In the genomic region with DNA sequence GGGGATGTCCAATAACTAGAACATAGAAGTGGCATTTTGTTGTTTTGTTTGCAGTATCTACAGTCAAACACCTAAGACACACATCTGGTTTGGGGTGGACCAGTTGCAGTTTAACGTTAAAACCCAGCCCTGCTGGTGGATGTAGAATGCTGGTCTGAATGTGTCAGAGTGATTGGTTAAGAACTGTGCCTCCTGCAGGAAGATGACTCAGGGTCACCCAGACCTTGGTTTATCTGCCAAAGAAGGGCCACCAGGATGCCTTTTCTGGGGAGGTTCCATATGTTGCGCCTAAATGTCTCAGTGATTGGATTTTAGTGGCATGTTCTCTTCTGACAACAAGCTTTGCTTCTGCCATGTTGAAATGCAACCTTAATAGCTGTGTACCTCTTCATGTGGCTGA, we compare ENCODE assay signal across 23 cellular contexts. TPM values are rescaled to one million over a fixed set of nuclear protein-coding genes. Genes with fewer than 3 reads are reported as not detected.
DNase-seq lines count a peak whose midpoint lies in the region; ATAC-seq, FAIRE-seq and TF ChIP-seq lines count a peak whose summit lies in the region.
"Had no signal": no experiment of that assay in that cellular context is flagged by ENCODE, and none has a peak within 500 bp of the region (broad histone marks: within the 10 kb centered on the region; RNA-seq: fewer than 3 reads in every experiment).

No MANE protein-coding gene starts in this region.

- ATAC-seq in HG02970 (IDR thresholded peaks at IDR 0.05; ENCODE audit: low FRiP score, unreplicated experiment) = no peak
- no peak for ATAC-seq in CD8-positive, alpha-beta T cell
- ATAC-seq in HG02763 (IDR thresholded peaks at IDR 0.05; ENCODE audit: unreplicated experiment) = no peak

- H4K20me1 ChIP-seq in Karpas-422 (ENCODE audit: insufficient read depth, low read depth, low read length) = no peaks in the 10 kb centered on the region

- H2AFZ ChIP-seq in Karpas-422 (ENCODE audit: low read length) = no peak overlapping the region

- no peaks in the 10 kb centered on the region for H3K9me3 ChIP-seq in Karpas-422 (ENCODE audit: low read length)
- H3K9me3 ChIP-seq in esophagus muscularis mucosa = no peaks in the 10 kb centered on the region
- no peaks in the 10 kb centered on the region for H3K9me3 ChIP-seq in CD8-positive, alpha-beta T cell (ENCODE audit: low read length)
- H3K9me3 ChIP-seq: BE2C; BLaER1 treated with 17β-estradiol and CSF1 and Interleukin-3, amounts not matched to agents 10 nM and 100 nM had no signal

- DNase-seq in Daoy (ENCODE audit: low read depth) = peak; percentile 45
- DNase-seq in Karpas-422 = no peak
- peak; percentile 66 for DNase-seq in esophagus muscularis mucosa (ENCODE audit: extremely low spot score)
- no peak for DNase-seq in urothelium cell line (ENCODE audit: low spot score)
- no peak for DNase-seq in CD8-positive, alpha-beta T cell
- no peak for DNase-seq in stimulated activated CD4-positive, alpha-beta T cell treated with anti-CD3 and anti-CD28 coated beads, Interleukin-1b, Interleukin-23, amount 100 ng/mL, for 48 hours
- DNase-seq: AML-193; BE2C; Calu3; CD4-positive, alpha-beta T cell; COR-L47; DMS53; DMS79 treated with DMSO at 0.1 percent for 48 hours; H7; HCEC 1CT had no signal

- H3K4me2 ChIP-seq in Karpas-422 (ENCODE audit: low read depth, low read length, poor library complexity, severe bottlenecking) = peak overlapping the region; percentile 52
- H3K4me2 ChIP-seq: BLaER1 treated with 17β-estradiol and CSF1 and Interleukin-3, amounts not matched to agents 10 nM and 100 nM had no signal

- H3K4me1 ChIP-seq in Karpas-422 (ENCODE audit: low read length) (peaks cover 67% of the 10 kb centered on the region), esophagus muscularis mucosa (no peaks in the 10 kb centered on the region)
- no peaks in the 10 kb centered on the region for H3K4me1 ChIP-seq in CD8-positive, alpha-beta T cell (ENCODE audit: insufficient read depth, low read length)

- H3K4me3 ChIP-seq in Karpas-422 (ENCODE audit: low read length) (peak overlapping the region; percentile 7; the same call in 1 of the 2 replicates), esophagus muscularis mucosa (no peak overlapping the region)
- no peak overlapping the region for H3K4me3 ChIP-seq in CD8-positive, alpha-beta T cell (ENCODE audit: low read depth, low read length)
- H3K4me3 ChIP-seq: BLaER1 treated with 17β-estradiol and CSF1 and Interleukin-3, amounts not matched to agents 10 nM and 100 nM had no signal

- no peaks in the 10 kb centered on the region for H3K36me3 ChIP-seq in Karpas-422 (ENCODE audit: insufficient read depth, low read length)
- H3K36me3 ChIP-seq in esophagus muscularis mucosa = no peaks in the 10 kb centered on the region
- no peaks in the 10 kb centered on the region for H3K36me3 ChIP-seq in CD8-positive, alpha-beta T cell (ENCODE audit: insufficient read depth, low read length)
- H3K36me3 ChIP-seq: BE2C; BLaER1 treated with 17β-estradiol and CSF1 and Interleukin-3, amounts not matched to agents 10 nM and 100 nM had no signal

- CTCF ChIA-PET in CD8-positive, alpha-beta T cell (lab: Charles Lee) = no interaction called here

- H3K4me3 Mint-ChIP-seq in CD8-positive, alpha-beta T cell = no peak overlapping the region
- H3K4me3 Mint-ChIP-seq: CD14-positive monocyte; CD4-positive, alpha-beta T cell had no signal

- H3K27me3 Mint-ChIP-seq in CD8-positive, alpha-beta T cell (ENCODE audit: low read depth) = peaks cover 5% of the 10 kb centered on the region

- no peaks in the 10 kb centered on the region for H3K4me1 Mint-ChIP-seq in CD8-positive, alpha-beta T cell (ENCODE audit: low read depth)
- H3K4me1 Mint-ChIP-seq: CD14-positive monocyte had no signal

- TF ChIP-seq POLR2A in esophagus muscularis mucosa (IDR thresholded peaks at IDR 0.05; ENCODE audit: low read depth) = no peak

- intact Hi-C loops in esophagus muscularis mucosa (cut with DNase I) = no loop called here
- intact Hi-C loops in CD8-positive, alpha-beta T cell (cut with DNase I, micrococcal nuclease) = no loop called here

- no peak for TF ChIP-seq CTCF in esophagus muscularis mucosa (IDR thresholded peaks at IDR 0.05)
- no peak for TF ChIP-seq CTCF in CD8-positive, alpha-beta T cell (IDR thresholded peaks at IDR 0.05)

- H3K27ac Mint-ChIP-seq in CD8-positive, alpha-beta T cell = no peak overlapping the region
- H3K27ac Mint-ChIP-seq: CD14-positive monocyte; CD4-positive, alpha-beta T cell had no signal

- H3K79me2 ChIP-seq in Karpas-422 (ENCODE audit: low read length) = no peaks in the 10 kb centered on the region

- POLR2A ChIA-PET in CD8-positive, alpha-beta T cell (lab: Charles Lee) = no interaction called here

- peaks cover 3% of the 10 kb centered on the region for H3K9me3 Mint-ChIP-seq in CD8-positive, alpha-beta T cell
- H3K9me3 Mint-ChIP-seq: CD4-positive, alpha-beta T cell had no signal

- TF ChIP-seq EP300 in esophagus muscularis mucosa (IDR thresholded peaks at IDR 0.05) = no peak

- H3K27ac ChIP-seq in Karpas-422 (ENCODE audit: low read length) (no peak overlapping the region), esophagus muscularis mucosa (replicated peaks in 1 of 4) (no peak overlapping the region)
- no peak overlapping the region for H3K27ac ChIP-seq in CD8-positive, alpha-beta T cell (ENCODE audit: low read depth, low read length)
- H3K27ac ChIP-seq: BLaER1 treated with 17β-estradiol and CSF1 and Interleukin-3, amounts not matched to agents 10 nM and 100 nM had no signal

- no peaks in the 10 kb centered on the region for H3K36me3 Mint-ChIP-seq in CD8-positive, alpha-beta T cell
- H3K36me3 Mint-ChIP-seq: CD14-positive monocyte had no signal

- no peak overlapping the region for H3K9ac ChIP-seq in Karpas-422 (ENCODE audit: low read length)
- H3K9ac ChIP-seq: BLaER1 treated with 17β-estradiol and CSF1 and Interleukin-3, amounts not matched to agents 10 nM and 100 nM had no signal

- 100% methylated on average over 2 of the region's 2 CpGs for WGBS in esophagus muscularis mucosa

- no peaks in the 10 kb centered on the region for H3K27me3 ChIP-seq in Karpas-422 (ENCODE audit: low read length)
- H3K27me3 ChIP-seq in esophagus muscularis mucosa = peaks cover 0 to 33% (median 0%) of the 10 kb centered on the region in 4 donors
- no peaks in the 10 kb centered on the region for H3K27me3 ChIP-seq in CD8-positive, alpha-beta T cell (ENCODE audit: insufficient read depth, low read length)
- H3K27me3 ChIP-seq: BE2C had no signal

- FAIRE-seq in urothelium cell line (lab: Jason Lieb, UNC) = peak; percentile 94
- FAIRE-seq: G401.6, GM12892, H1 had no signal

- H3K9me2 ChIP-seq in Karpas-422 (replicated peaks; ENCODE audit: insufficient read depth, low read length) = no peaks in the 10 kb centered on the region

RNA-seq across cellular contexts. Expression of a gene that starts 23.1 kb away (rescaled TPM):
- 10.2 and 11.2 TPM in 2 replicates for total RNA-seq in Daoy (2014; rRNA removed; shearing (Covaris generic))
- total RNA-seq in Karpas-422 (2014; rRNA removed; shearing (Covaris generic); ENCODE audit: low replicate concordance) = 7.0 and 11.6 TPM in 2 replicates
- 1 to 10 TPM; 2.5 to 7.3 (median 5.6) TPM for total RNA-seq in esophagus muscularis mucosa
- total RNA-seq in CD8-positive, alpha-beta T cell = not detected
- total RNA-seq: A172; Calu3; CD4-positive, alpha-beta T cell had no signal

Comparison
In these comparisons a context has a peak if more than half of its experiments do, and no peak if none do; other contexts are left out.
1. DNase-seq: peak in Daoy (single experiment) and esophagus muscularis mucosa (single experiment); none in Karpas-422 (single experiment), urothelium cell line (single experiment), CD8-positive, alpha-beta T cell (0 of 7) and stimulated activated CD4-positive, alpha-beta T cell treated with anti-CD3 and anti-CD28 coated beads, Interleukin-1b, Interleukin-23, amount 100 ng/mL, for 48 hours (single experiment).